ENCODE assay signal across 1 cellular context in genomic region chr5:140418862-140419520, GRCh38.
TF ChIP-seq lines count a peak whose summit lies in the region.

No MANE protein-coding gene starts in this region.

TF ChIP-seq in SK-N-SH, 30 proteins besides CTCF, POLR2A, EP300 and RAD21 (continued from another document):
- TF ChIP-seq REST (IDR thresholded peaks at IDR 0.05; ENCODE audit: low read depth, low read length) = no peak
